15 cellular contexts compared by ENCODE assay signal in the genomic region with DNA sequence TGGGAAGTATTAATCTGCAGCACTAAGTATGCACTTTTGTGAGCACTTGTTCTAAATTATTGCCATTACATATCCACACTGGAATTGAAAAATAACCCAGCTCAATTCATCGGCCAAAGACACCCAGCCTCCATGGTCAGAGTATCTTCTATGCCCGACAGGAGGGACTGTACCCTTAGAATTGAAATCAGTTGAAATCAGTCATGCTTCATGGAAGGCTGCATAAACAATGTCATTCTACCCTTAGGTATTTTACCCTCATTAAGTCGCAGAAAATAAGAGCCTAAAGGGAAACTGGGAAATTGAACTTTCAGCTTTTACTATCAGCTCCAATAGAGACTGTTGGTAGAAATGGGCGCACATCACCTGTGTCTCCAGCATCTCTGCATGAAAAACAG. TPM values are rescaled to one million over a fixed set of nuclear protein-coding genes. Genes with fewer than 3 reads are reported as not detected.
DNase-seq lines count a peak whose midpoint lies in the region; ATAC-seq and TF ChIP-seq lines count a peak whose summit lies in the region.
"Had no signal": no experiment of that assay in that cellular context is flagged by ENCODE, and none has a peak within 500 bp of the region (broad histone marks: within the 10 kb centered on the region; RNA-seq: fewer than 3 reads in every experiment).

No MANE protein-coding gene starts in this region.

- ATAC-seq in natural killer cell treated with Interleukin-12 subunit alpha and Interleukin-12 subunit beta and Interleukin-15 and Interleukin-18, amount 100 ng/mL, for 72 hours: no peak
- ATAC-seq in natural killer cell (no peak), HG03108 (IDR thresholded peaks at IDR 0.05; ENCODE audit: unreplicated experiment) (peak; percentile 24), left lung (no peak)

- H3K27ac Mint-ChIP-seq in natural killer cell treated with Interleukin-12 subunit alpha and Interleukin-12 subunit beta and Interleukin-15 and Interleukin-18, amount 100 ng/mL, for 72 hours: peak overlapping the region in 1 of 2 donors; percentile 72
- H3K27ac Mint-ChIP-seq in natural killer cell (no peak overlapping the region), endothelial cell (ENCODE audit: unreplicated experiment) (peak overlapping the region; percentile 81)

- intact Hi-C loops in natural killer cell (cut with micrococcal nuclease): no loop called here
- intact Hi-C loops in thyroid gland (cut with DNase I): no loop called here
- intact Hi-C loops in left lung (cut with DNase I): no loop called here

- no peaks in the 10 kb centered on the region for H3K36me3 Mint-ChIP-seq in natural killer cell treated with Interleukin-12 subunit alpha and Interleukin-12 subunit beta and Interleukin-15 and Interleukin-18, amount 100 ng/mL, for 72 hours
- H3K36me3 Mint-ChIP-seq in natural killer cell: no peaks in the 10 kb centered on the region
- H3K36me3 Mint-ChIP-seq in endothelial cell (ENCODE audit: low read depth, unreplicated experiment): peaks cover 4% of the 10 kb centered on the region

- WGBS in thyroid gland, 2 donors: 49 to 51% methylated on average over 4 of the region's 4 CpGs

- no peaks in the 10 kb centered on the region for H3K9me3 ChIP-seq in thyroid gland
- no peaks in the 10 kb centered on the region for H3K9me3 ChIP-seq in left lung
- H3K9me3 ChIP-seq: HAP-1, testis had no signal

- no peaks in the 10 kb centered on the region for H3K9me3 Mint-ChIP-seq in natural killer cell treated with Interleukin-12 subunit alpha and Interleukin-12 subunit beta and Interleukin-15 and Interleukin-18, amount 100 ng/mL, for 72 hours
- H3K9me3 Mint-ChIP-seq in natural killer cell (no peaks in the 10 kb centered on the region), endothelial cell (ENCODE audit: unreplicated experiment) (no peaks in the 10 kb centered on the region)
- H3K9me3 Mint-ChIP-seq: immature natural killer cell had no signal

- peaks cover 17 to 18% of the 10 kb centered on the region in 2 donors for H3K4me1 ChIP-seq in thyroid gland
- peaks cover 5 to 37% of the 10 kb centered on the region in 2 donors for H3K4me1 ChIP-seq in left lung
- H3K4me1 ChIP-seq: HAP-1, testis had no signal

- TF ChIP-seq CTCF in natural killer cell (IDR thresholded peaks at IDR 0.05): no peak
- no peak for TF ChIP-seq CTCF in endothelial cell (IDR thresholded peaks at IDR 0.05; ENCODE audit: unreplicated experiment)
- TF ChIP-seq CTCF in thyroid gland (IDR thresholded peaks at IDR 0.05): peak in 2 of 6 experiments; percentile 15 to 22
- no peak for TF ChIP-seq CTCF in left lung (IDR thresholded peaks at IDR 0.05)

- TF ChIP-seq POLR2A in thyroid gland (IDR thresholded peaks at IDR 0.05): no peak

- H3K4me3 Mint-ChIP-seq in natural killer cell treated with Interleukin-12 subunit alpha and Interleukin-12 subunit beta and Interleukin-15 and Interleukin-18, amount 100 ng/mL, for 72 hours: peak overlapping the region; percentile 21
- no peak overlapping the region for H3K4me3 Mint-ChIP-seq in natural killer cell
- H3K4me3 Mint-ChIP-seq in endothelial cell (ENCODE audit: unreplicated experiment): no peak overlapping the region
- H3K4me3 Mint-ChIP-seq: immature natural killer cell had no signal

- H3K27ac ChIP-seq in thyroid gland: peak overlapping the region in 2 of 3 donors; percentile 25 to 34
- peak overlapping the region in 1 of 2 donors; percentile 53 for H3K27ac ChIP-seq in left lung
- H3K27ac ChIP-seq: testis had no signal

- H3K36me3 ChIP-seq in thyroid gland: no peaks in the 10 kb centered on the region
- no peaks in the 10 kb centered on the region for H3K36me3 ChIP-seq in left lung
- H3K36me3 ChIP-seq: HAP-1 had no signal

- H3K27me3 ChIP-seq in thyroid gland (no peaks in the 10 kb centered on the region), left lung (no peaks in the 10 kb centered on the region)
- H3K27me3 ChIP-seq: testis had no signal

- DNase-seq in natural killer cell treated with Interleukin-12 subunit alpha and Interleukin-12 subunit beta and Interleukin-15 and Interleukin-18, amount 100 ng/mL, for 72 hours (ENCODE audit: low spot score): no peak
- DNase-seq in natural killer cell: no peak
- DNase-seq in endothelial cell (ENCODE audit: low spot score): no peak
- no peak for DNase-seq in thyroid gland
- DNase-seq in NCI-H2081 (lab: John Stamatoyannopoulos, UW): no peak
- no peak for DNase-seq in left lung
- no peak for DNase-seq in DMS79 treated with DMSO at 0.1 percent for 48 hours (lab: John Stamatoyannopoulos, UW)
- DNase-seq: activated CD4-positive, CD25-positive, alpha-beta regulatory T cell; immature natural killer cell; NCI-H69; occipital lobe; SHP77 treated with DMSO at 0.1 percent for 48 hours; testis had no signal

- peaks cover 20 to 26% of the 10 kb centered on the region in 2 donors for H3K4me1 Mint-ChIP-seq in natural killer cell treated with Interleukin-12 subunit alpha and Interleukin-12 subunit beta and Interleukin-15 and Interleukin-18, amount 100 ng/mL, for 72 hours (ENCODE audit: low read depth in 2 of 2)
- H3K4me1 Mint-ChIP-seq in natural killer cell (peaks cover 0 to 22% of the 10 kb centered on the region in 2 donors), endothelial cell (ENCODE audit: unreplicated experiment) (peaks cover 62% of the 10 kb centered on the region)

- H3K4me3 ChIP-seq in thyroid gland (replicated peaks in 1 of 3) (no peak overlapping the region), left lung (no peak overlapping the region)
- H3K4me3 ChIP-seq: HAP-1, testis had no signal

- H3K27me3 Mint-ChIP-seq in natural killer cell treated with Interleukin-12 subunit alpha and Interleukin-12 subunit beta and Interleukin-15 and Interleukin-18, amount 100 ng/mL, for 72 hours: peaks cover 9 to 13% of the 10 kb centered on the region in 2 donors
- H3K27me3 Mint-ChIP-seq in natural killer cell (ENCODE audit: low read depth in 2 of 2) (peaks cover 0 to 11% of the 10 kb centered on the region in 2 donors), endothelial cell (ENCODE audit: unreplicated experiment) (peaks cover 4% of the 10 kb centered on the region)

RNA-seq across cellular contexts. Expression of a gene that starts 2.9 kb away (rescaled TPM):
- total RNA-seq in natural killer cell treated with Interleukin-12 subunit alpha and Interleukin-12 subunit beta and Interleukin-15 and Interleukin-18, amount 100 ng/mL, for 72 hours: under 1 TPM; 0.21 to 0.73 TPM
- 1 to 10 TPM in 2 of 3 donors, under 1 TPM in 1; 0.68 to 5.6 (median 1.1) TPM for total RNA-seq in natural killer cell
- total RNA-seq in endothelial cell (ENCODE audit: unreplicated experiment): 4.9 TPM
- 10 to 100 TPM in 1 of 4 donors, 1 to 10 TPM in 3; 3.7 to 13.4 (median 9.0) TPM for total RNA-seq in thyroid gland
- total RNA-seq in left lung: 1 to 10 TPM; 3.2 to 6.0 TPM

RNA-seq across cellular contexts. Expression of a gene that starts 37.7 kb away (rescaled TPM):
- 1 to 10 TPM; 2.8 to 3.8 TPM for total RNA-seq in natural killer cell treated with Interleukin-12 subunit alpha and Interleukin-12 subunit beta and Interleukin-15 and Interleukin-18, amount 100 ng/mL, for 72 hours
- 1 to 10 TPM; 2.8 to 4.5 (median 2.9) TPM for total RNA-seq in natural killer cell
- 105 TPM for total RNA-seq in endothelial cell (ENCODE audit: unreplicated experiment)
- 100 to 1,000 TPM in 1 of 4 donors, 10 to 100 TPM in 3; 64.9 to 101 (median 81.6) TPM for total RNA-seq in thyroid gland
- total RNA-seq in left lung: 100 to 1,000 TPM; 126 to 160 TPM

Comparison
In these comparisons a context has a peak if more than half of its experiments do, and no peak if none do; other contexts are left out.
1. RNA of a gene that starts 37.7 kb away (total RNA-seq): 126 to 160 TPM in left lung, 105 TPM in endothelial cell (single experiment) and 64.9 to 101 TPM in thyroid gland; 2.8 to 3.8 TPM in natural killer cell treated with Interleukin-12 subunit alpha and Interleukin-12 subunit beta and Interleukin-15 and Interleukin-18, amount 100 ng/mL, for 72 hours and 2.8 to 4.5 TPM in natural killer cell; every median in the first group is over 10 times any median in the second.